ENCODE assay signal across 8 cellular contexts in the genomic region with DNA sequence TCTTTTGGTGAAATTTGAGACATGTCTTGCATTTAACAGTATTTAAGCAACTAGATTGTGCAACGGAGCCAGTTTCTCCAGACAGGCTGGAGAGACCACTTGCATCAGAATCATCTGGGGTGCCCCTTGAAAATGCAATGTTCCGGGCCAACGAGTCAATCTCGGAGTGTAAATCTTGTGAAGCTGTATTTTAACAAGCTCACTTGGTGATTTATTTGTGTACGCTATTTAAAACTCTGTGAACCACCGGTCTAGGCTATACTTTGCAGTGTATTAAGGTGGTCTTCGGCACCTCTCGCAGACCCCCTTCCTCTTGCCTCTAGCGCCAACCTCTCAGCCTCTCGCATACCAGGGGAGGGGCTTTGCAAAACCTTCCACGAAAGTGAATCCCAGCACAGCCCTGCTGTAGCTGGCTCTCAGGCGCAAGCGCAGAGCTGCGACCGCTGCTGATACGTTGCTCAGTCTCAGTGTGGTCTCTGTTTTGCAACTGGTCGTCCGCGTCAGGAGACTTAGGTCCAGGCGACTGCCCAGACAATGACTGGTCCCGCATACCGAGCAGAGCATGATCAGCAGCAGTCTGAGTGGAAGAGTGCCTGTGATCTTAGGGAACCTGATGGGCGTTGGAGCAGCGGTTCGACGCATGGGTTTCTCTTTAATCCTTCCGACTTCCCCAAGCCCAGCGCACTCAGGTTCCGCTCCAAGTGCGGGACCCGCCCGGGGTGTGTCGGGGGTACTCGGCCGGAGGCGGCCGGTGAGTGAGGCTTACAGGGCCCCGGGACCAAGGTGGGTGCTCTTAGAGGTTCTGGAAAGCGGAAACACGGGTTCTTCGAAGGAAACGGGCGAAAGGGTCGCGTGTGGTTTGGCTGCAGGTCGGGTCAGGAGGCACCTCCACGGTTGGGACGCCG.
A peak's percentile ranks its signal among the peaks of the same experiment; 100 is the strongest.
DNase-seq lines count a peak whose midpoint lies in the region; ATAC-seq and TF ChIP-seq lines count a peak whose summit lies in the region.

TSS of gene ZNF391 (plus strand) at position 467 of the 905 bp plus-strand sequence. CDS start 11,612 bp downstream, outside the sequence.

- no peaks in the 10 kb centered on the region for H3K27me3 ChIP-seq in NT2/D1 (ENCODE audit: insufficient read depth, insufficient read length)
- H3K27me3 ChIP-seq in mucosa of stomach (ENCODE audit: control insufficient read depth, insufficient read depth, low read length) = no peaks in the 10 kb centered on the region

- peak within 1 kb of the TSS; percentile 85 for H3K9ac ChIP-seq in NT2/D1 (ENCODE audit: insufficient read length, low read depth)
- H3K9ac ChIP-seq in mucosa of stomach (ENCODE audit: low read length) = peak within 1 kb of the TSS; percentile 83

- peak within 1 kb of the TSS; percentile 84 for H3K4me3 ChIP-seq in NT2/D1 (ENCODE audit: insufficient read length, low read depth)
- peak within 1 kb of the TSS; percentile 91 for H3K4me3 ChIP-seq in mucosa of stomach (ENCODE audit: low read length)

- TF ChIP-seq POLR2A in erythroblast (IDR thresholded peaks at IDR 0.05; ENCODE audit: low read length) = peak; percentile 15

- H3K36me3 ChIP-seq in NT2/D1 (ENCODE audit: insufficient read depth, insufficient read length, low read length) (no peaks in the 10 kb centered on the region), mucosa of stomach (ENCODE audit: control insufficient read depth, insufficient read depth, low read length) (no peaks in the 10 kb centered on the region)

- H3K4me1 ChIP-seq in NT2/D1 (ENCODE audit: insufficient read depth, insufficient read length) = no peaks in the 10 kb centered on the region
- H3K4me1 ChIP-seq in mucosa of stomach (ENCODE audit: control insufficient read depth, insufficient read depth, low read length) = no peaks in the 10 kb centered on the region

- peaks cover 9% of the 10 kb centered on the region; the same call in 1 of the 2 replicates for H3K9me3 ChIP-seq in NT2/D1 (ENCODE audit: insufficient read depth, low read length)
- H3K9me3 ChIP-seq in mucosa of stomach (ENCODE audit: control insufficient read depth, low read length) = no peaks in the 10 kb centered on the region

- DNase-seq in CMK (ENCODE audit: low read depth) = peak; percentile 52
- DNase-seq in HK-2 (ENCODE audit: unreplicated experiment) = peak; percentile 69
- DNase-seq in NT2/D1 (ENCODE audit: low read depth, low spot score) = peak; percentile 54
- DNase-seq in activated T-cell treated with anti-CD3 and anti-CD28 coated beads for 24 hours (ENCODE audit: low read depth) = peak; percentile 68
- DNase-seq in erythroblast (lab: John Stamatoyannopoulos, UW) = peak; percentile 69
- peak; percentile 83 for DNase-seq in stimulated activated CD8-positive, alpha-beta memory T cell treated with anti-CD3 and anti-CD28 coated beads, Interleukin-4, amount 100 ng/mL, for 48 hours

- peak; percentile 91 for ATAC-seq in GM19438 (IDR thresholded peaks at IDR 0.05; ENCODE audit: low read depth, unreplicated experiment)

Comparison
In these comparisons a context has a peak if more than half of its experiments do, and no peak if none do; other contexts are left out.
1. Peak in every context shown above with its lines: DNase-seq, ATAC-seq and H3K4me3 ChIP-seq.